Comparison of ENCODE assay signal across 1 cellular context in genomic region chr2:16750175-16750924, GRCh38.
A peak's percentile ranks its signal among the peaks of the same experiment; 100 is the strongest.
TF ChIP-seq lines count a peak whose summit lies in the region.

No MANE protein-coding gene starts in this region.

TF ChIP-seq in K562, 482 proteins besides CTCF, POLR2A, EP300 and RAD21 (continued from another document and continues in another):
- TF ChIP-seq ZBTB26 (CRISPR knock-in tag; IDR thresholded peaks at IDR 0.05) (no peak), FOXA3 (CRISPR knock-in tag; conservative IDR thresholded peaks at IDR 0.05 in 1 of 2, IDR thresholded peaks at IDR 0.05 in 1 of 2) (peak in 1 of 2 experiments; percentile 46; a peak in 1 of 4 replicates), FOS (IDR thresholded peaks at IDR 0.05; ENCODE audit: extremely low read depth, insufficient read length) (no peak), CUX1 (CRISPR knock-in tag; IDR thresholded peaks at IDR 0.05) (no peak), MAZ (CRISPR knock-in tag; conservative IDR thresholded peaks at IDR 0.05 in 1 of 2, IDR thresholded peaks at IDR 0.05 in 1 of 2) (peak in 1 of 2 experiments; percentile 51; a peak in 1 of 4 replicates), ZNF407 (IDR thresholded peaks at IDR 0.05; ENCODE audit: low read depth) (no peak), ZFX (CRISPR knock-in tag; IDR thresholded peaks at IDR 0.05) (no peak), RBM22 (IDR thresholded peaks at IDR 0.05; ENCODE audit: low read depth, low read length, poor library complexity, severe bottlenecking) (no peak), SRSF9 (IDR thresholded peaks at IDR 0.05; ENCODE audit: borderline replicate concordance, low read depth, low read length) (no peak), MTA3 (IDR thresholded peaks at IDR 0.05; ENCODE audit: borderline replicate concordance) (0 out of 2 replicates have a peak, but pooled peaks have one; percentile 35), GATA2 (CRISPR knock-in tag; IDR thresholded peaks at IDR 0.05) (peak; percentile 65), HMG20A (CRISPR knock-in tag; conservative IDR thresholded peaks at IDR 0.05) (0 out of 2 replicates have a peak, but pooled peaks have one; percentile 30), CREB3 (tag; conservative IDR thresholded peaks at IDR 0.05; ENCODE audit: low read depth) (no peak), YY1 (IDR thresholded peaks at IDR 0.05; ENCODE audit: borderline replicate concordance in 1 of 3, control insufficient read depth in 1 of 3, extremely low read depth in 1 of 3, insufficient read depth in 3 of 3, insufficient read length in 1 of 3, insufficient replicate concordance in 2 of 3, low read depth in 1 of 3, low read length in 2 of 3) (no peak), SIN3B (IDR thresholded peaks at IDR 0.05; ENCODE audit: low read depth) (no peak), MTA2 (IDR thresholded peaks at IDR 0.05; ENCODE audit: low read depth) (peak; percentile 77), ZNF395 (CRISPR knock-in tag; IDR thresholded peaks at IDR 0.05) (peak; percentile 51; the same call in 1 of the 2 replicates), CXXC5 (CRISPR knock-in tag; IDR thresholded peaks at IDR 0.05) (0 out of 2 replicates have a peak, but pooled peaks have one; percentile 38), ZNF12 (CRISPR knock-in tag; IDR thresholded peaks at IDR 0.05) (no peak), E2F8 (IDR thresholded peaks at IDR 0.05; ENCODE audit: low read depth, partially characterized antibody) (no peak), JUN (IDR thresholded peaks at IDR 0.05; ENCODE audit: borderline replicate concordance, low read depth, low read length) (no peak), JUN (CRISPR knock-in tag; IDR thresholded peaks at IDR 0.05; ENCODE audit: borderline replicate concordance) (no peak), ZNF668 (CRISPR knock-in tag; IDR thresholded peaks at IDR 0.05) (no peak), KLF16 (IDR thresholded peaks at IDR 0.05) (peak; percentile 87), ELF1 (tag; IDR thresholded peaks at IDR 0.05) (no peak), TBP (optimal IDR thresholded peaks at IDR 0.05; ENCODE audit: low read depth, low read length) (no peak), TFAP4 (CRISPR knock-in tag; IDR thresholded peaks at IDR 0.05; ENCODE audit: borderline replicate concordance) (peak; percentile 59; the same call in 1 of the 2 replicates), ZNF584 (CRISPR knock-in tag; IDR thresholded peaks at IDR 0.05; ENCODE audit: low read depth) (0 out of 2 replicates have a peak, but pooled peaks have one; percentile 54), ZNF311 (CRISPR knock-in tag; IDR thresholded peaks at IDR 0.05) (no peak), ZNF347 (CRISPR knock-in tag; IDR thresholded peaks at IDR 0.05; ENCODE audit: low read depth) (no peak), ARID2 (IDR thresholded peaks at IDR 0.05) (no peak)
